8 cellular contexts compared by ENCODE assay signal in the genomic region with DNA sequence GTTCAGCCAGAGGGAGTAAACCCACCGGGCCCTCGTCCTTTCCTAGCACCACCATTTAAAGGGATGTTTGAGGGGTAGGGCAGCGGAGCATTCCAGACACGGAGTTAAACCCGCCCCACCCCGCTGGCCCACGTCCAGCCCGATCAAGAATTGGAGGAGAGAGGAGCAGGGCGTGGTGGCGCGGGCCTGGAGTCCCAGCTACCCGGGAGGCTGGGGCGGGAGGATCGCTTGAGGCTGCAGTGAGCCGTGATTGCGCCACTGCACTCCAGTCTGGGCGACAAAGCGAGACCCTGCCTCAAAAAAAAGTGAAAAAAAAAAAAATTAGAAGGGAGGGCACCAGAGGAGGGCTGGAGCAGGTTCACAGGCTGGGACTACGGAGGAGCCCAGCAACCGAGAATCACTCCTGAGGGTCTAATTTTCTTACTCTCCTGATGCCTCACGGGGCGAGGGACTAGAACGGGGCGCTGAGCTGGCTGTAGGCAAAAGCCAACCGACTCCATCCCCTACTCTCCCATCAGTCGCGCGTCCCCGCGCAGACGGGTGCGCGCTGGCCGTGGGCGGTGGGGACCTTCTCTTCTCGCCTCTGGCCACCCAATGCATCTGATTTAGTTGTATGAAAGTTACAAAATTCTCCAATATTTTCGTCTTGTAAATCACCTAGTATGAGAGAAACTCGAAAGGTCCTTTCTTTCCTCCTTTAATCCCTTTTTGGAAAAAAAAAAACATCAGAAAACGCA. TPM values are rescaled to one million over a fixed set of nuclear protein-coding genes. Genes with fewer than 3 reads are reported as not detected.
DNase-seq lines count a peak whose midpoint lies in the region; ATAC-seq and TF ChIP-seq lines count a peak whose summit lies in the region.

No MANE protein-coding gene starts in this region.

- peaks cover 16% of the 10 kb centered on the region for H3K36me3 Mint-ChIP-seq in activated naive CD4-positive, alpha-beta T cell treated with anti-CD3 and anti-CD28 coated beads, Interleukin-2, amount 10 ng/mL, durations not matched to agents 7 days and 5 days

- H3K4me3 Mint-ChIP-seq in activated naive CD4-positive, alpha-beta T cell treated with anti-CD3 and anti-CD28 coated beads, Interleukin-2, amount 10 ng/mL, durations not matched to agents 7 days and 5 days = peak overlapping the region; percentile 99

- peak overlapping the region; percentile 95 for H3K4me2 ChIP-seq in osteoblast (ENCODE audit: insufficient read depth, low read length)

- H3K27me3 ChIP-seq in Panc1 (ENCODE audit: control insufficient read depth, insufficient read depth, low read length) = no peaks in the 10 kb centered on the region
- H3K27me3 ChIP-seq in cardiac muscle cell = no peaks in the 10 kb centered on the region
- H3K27me3 ChIP-seq in osteoblast (ENCODE audit: insufficient read depth, low read length) = no peaks in the 10 kb centered on the region
- H3K27me3 ChIP-seq in uterus = no peaks in the 10 kb centered on the region

- H3K4me1 ChIP-seq in Panc1 (ENCODE audit: control insufficient read depth, insufficient read depth, low read length) (peaks cover 37% of the 10 kb centered on the region), cardiac muscle cell (ENCODE audit: low read depth) (peaks cover 4% of the 10 kb centered on the region), osteoblast (ENCODE audit: insufficient read depth, low read length) (peaks cover 26% of the 10 kb centered on the region), uterus (peaks cover 5 to 12% of the 10 kb centered on the region in 2 donors)

- H3K9me3 Mint-ChIP-seq in activated naive CD4-positive, alpha-beta T cell treated with anti-CD3 and anti-CD28 coated beads, Interleukin-2, amount 10 ng/mL, durations not matched to agents 7 days and 5 days = no peaks in the 10 kb centered on the region

- peak; percentile 7 to 88 for TF ChIP-seq POLR2A in uterus (IDR thresholded peaks at IDR 0.05)

- in situ Hi-C loops in G401 (cut with HindIII; ENCODE audit: low sequenced_read_pairs) (no loop called here), Panc1 (cut with HindIII; ENCODE audit: low pct_unique_long_range_greater_than_20kb, low sequenced_read_pairs) (no loop called here)

- H3K4me3 ChIP-seq in Panc1 (ENCODE audit: low read depth in 2 of 2, low read length in 2 of 2) = peak overlapping the region; percentile 62 to 82
- peak overlapping the region; percentile 48 for H3K4me3 ChIP-seq in cardiac muscle cell
- peak overlapping the region; percentile 79 for H3K4me3 ChIP-seq in osteoblast (ENCODE audit: insufficient read depth, low read length)
- peak overlapping the region; percentile 50 to 57 for H3K4me3 ChIP-seq in uterus

- H3K4me1 Mint-ChIP-seq in activated naive CD4-positive, alpha-beta T cell treated with anti-CD3 and anti-CD28 coated beads, Interleukin-2, amount 10 ng/mL, durations not matched to agents 7 days and 5 days = peaks cover 70% of the 10 kb centered on the region

- H3K27ac Mint-ChIP-seq in activated naive CD4-positive, alpha-beta T cell treated with anti-CD3 and anti-CD28 coated beads, Interleukin-2, amount 10 ng/mL, durations not matched to agents 7 days and 5 days = peak overlapping the region; percentile 96

- peak overlapping the region; percentile 88 for H2AFZ ChIP-seq in osteoblast (ENCODE audit: low read length)

- no peaks in the 10 kb centered on the region for H3K27me3 Mint-ChIP-seq in activated naive CD4-positive, alpha-beta T cell treated with anti-CD3 and anti-CD28 coated beads, Interleukin-2, amount 10 ng/mL, durations not matched to agents 7 days and 5 days

- peaks cover 4% of the 10 kb centered on the region for H3K79me2 ChIP-seq in osteoblast (ENCODE audit: insufficient read depth, low read length)

- H3K36me3 ChIP-seq in Panc1 (ENCODE audit: control insufficient read depth, insufficient read depth, low read length) (no peaks in the 10 kb centered on the region; the same call in 1 of the 2 replicates), cardiac muscle cell (no peaks in the 10 kb centered on the region), osteoblast (ENCODE audit: insufficient read depth, low read length) (no peaks in the 10 kb centered on the region), uterus (no peaks in the 10 kb centered on the region)

- H3K9me3 ChIP-seq in Panc1 (ENCODE audit: control insufficient read depth, insufficient read depth, low read depth, low read length) = no peaks in the 10 kb centered on the region
- no peaks in the 10 kb centered on the region for H3K9me3 ChIP-seq in cardiac muscle cell (ENCODE audit: low read depth)
- no peaks in the 10 kb centered on the region for H3K9me3 ChIP-seq in osteoblast (ENCODE audit: low read depth, low read length)
- no peaks in the 10 kb centered on the region for H3K9me3 ChIP-seq in uterus

- intact Hi-C loops in Panc1 (cut with micrococcal nuclease; ENCODE audit: unreplicated experiment) (loop anchor here (10.0 kb wide), 1 partner anchor 47 kb away; a partner anchor contains a TSS), uterus (cut with DNase I; ENCODE audit: low total_unique reads) (no loop called here)

- peak; percentile 61 for ATAC-seq in HG02798 (IDR thresholded peaks at IDR 0.05; ENCODE audit: poor library complexity, unreplicated experiment)
- peak; percentile 68 for ATAC-seq in Panc1
- no peak for ATAC-seq in HG03108 (IDR thresholded peaks at IDR 0.05; ENCODE audit: unreplicated experiment)

- CTCF ChIA-PET in Panc1 (lab: Charles Lee) = interaction anchor here (1.2 kb wide), 1 partner anchor 48 kb away, joined by 3 read pairs; no protein-coding TSS in a partner anchor
- CTCF ChIA-PET in activated naive CD4-positive, alpha-beta T cell treated with anti-CD3 and anti-CD28 coated beads, Interleukin-2, amount 10 ng/mL, durations not matched to agents 7 days and 5 days (lab: Charles Lee) = interaction anchor here (0.7 to 1.6 kb wide), 2 partner anchors 44 to 52 kb away, joined by 4 to 5 read pairs; no protein-coding TSS in a partner anchor

- DNase-seq in G401 (ENCODE audit: low spot score) = peak; percentile 61
- no peak for DNase-seq in Panc1 (ENCODE audit: low read depth, low spot score)
- DNase-seq in activated naive CD4-positive, alpha-beta T cell treated with anti-CD3 and anti-CD28 coated beads, Interleukin-2, amount 10 ng/mL, durations not matched to agents 7 days and 5 days = peak; percentile 55
- DNase-seq in cardiac muscle cell (ENCODE audit: low read depth in 1 of 2, low spot score in 1 of 2) = peak; percentile 43 to 68
- DNase-seq in osteoblast (ENCODE audit: insufficient read length, low spot score, missing footprints) = peak; percentile 88
- peak; percentile 71 to 72 for DNase-seq in uterus

- no peaks in the 10 kb centered on the region for H4K20me1 ChIP-seq in osteoblast (ENCODE audit: insufficient read depth, low read length)

- no TSS peak for BruUV-seq in Panc1 (replicated peaks; lab: Mats Ljungman, UMichigan)

- peak overlapping the region; percentile 94 for H3K27ac ChIP-seq in Panc1 (ENCODE audit: low read length)
- peak overlapping the region; percentile 85 for H3K27ac ChIP-seq in cardiac muscle cell
- peak overlapping the region; percentile 91 for H3K27ac ChIP-seq in osteoblast (ENCODE audit: low read depth, low read length)
- peak overlapping the region; percentile 96 to 99 for H3K27ac ChIP-seq in uterus

- TF ChIP-seq CTCF in Panc1 (IDR thresholded peaks at IDR 0.05) (no peak), cardiac muscle cell (IDR thresholded peaks at IDR 0.05; ENCODE audit: low read depth, low read length) (no peak), osteoblast (IDR thresholded peaks at IDR 0.05; ENCODE audit: extremely low read depth, low read depth, low read length) (no peak), uterus (IDR thresholded peaks at IDR 0.05) (no peak)

- POLR2A ChIA-PET in Panc1 (lab: Charles Lee) = interaction anchor here (0.5 to 0.9 kb wide), 4 partner anchors 20 to 170 kb away, joined by 3 to 8 read pairs (median 4); no protein-coding TSS in a partner anchor

RNA-seq across cellular contexts. Expression of a gene that starts 6.1 kb away (rescaled TPM):
- 201 and 209 TPM in 2 replicates for total RNA-seq in G401 (2014; rRNA removed; shearing (Covaris generic))
- total RNA-seq in Panc1 (2021; ENCODE audit: unreplicated experiment) = 147 TPM
- polyA plus RNA-seq in Panc1 (2012; ENCODE audit: insufficient read length) = 235 TPM
- 184 and 226 TPM in 2 replicates for total RNA-seq in cardiac muscle cell
- polyA plus RNA-seq in cardiac muscle cell = 88.0 and 88.8 TPM in 2 replicates
- 45.7 and 59.7 TPM in 2 replicates for total RNA-seq in osteoblast
- total RNA-seq in uterus = 100 to 1,000 TPM in 2 of 4 donors, 10 to 100 TPM in 2; 40.3 to 268 (median 152) TPM

RNA-seq across cellular contexts. Expression of a gene that starts 6.1 kb away (rescaled TPM):
- 0.25 TPM in 1 of 2 replicates, not detected in the other for total RNA-seq in G401 (2014; rRNA removed; shearing (Covaris generic))
- total RNA-seq in Panc1 (2021; ENCODE audit: unreplicated experiment) (169 TPM), cardiac muscle cell (122 and 167 TPM in 2 replicates), osteoblast (33.3 and 36.9 TPM in 2 replicates), uterus (100 to 1,000 TPM in 3 of 4 donors, 10 to 100 TPM in 1; 98.8 to 261 (median 170) TPM)
- 344 TPM for polyA plus RNA-seq in Panc1 (2012; ENCODE audit: insufficient read length)
- polyA plus RNA-seq in cardiac muscle cell = 51.2 and 92.3 TPM in 2 replicates

RNA-seq across cellular contexts. Expression of a gene that starts 6.4 kb away (rescaled TPM):
- 0.75 and 0.98 TPM in 2 replicates for total RNA-seq in G401 (2014; rRNA removed; shearing (Covaris generic))
- total RNA-seq in Panc1 (2021; ENCODE audit: unreplicated experiment) (2.8 TPM), cardiac muscle cell (1.6 and 3.1 TPM in 2 replicates), osteoblast (0.29 and 0.72 TPM in 2 replicates), uterus (1 to 10 TPM in 3 of 4 donors, under 1 TPM in 1; 0.59 to 4.6 (median 2.3) TPM)
- 3.8 TPM for polyA plus RNA-seq in Panc1 (2012; ENCODE audit: insufficient read length)
- 4.5 and 5.2 TPM in 2 replicates for polyA plus RNA-seq in cardiac muscle cell

RNA-seq across cellular contexts. Expression of a gene that starts 14.7 kb away (rescaled TPM):
- 64.0 and 104 TPM in 2 replicates for total RNA-seq in G401 (2014; rRNA removed; shearing (Covaris generic))
- total RNA-seq in Panc1 (2021; ENCODE audit: unreplicated experiment) = 89.7 TPM
- polyA plus RNA-seq in Panc1 (2012; ENCODE audit: insufficient read length) = 91.3 TPM
- 58.9 and 64.2 TPM in 2 replicates for total RNA-seq in cardiac muscle cell
- 76.8 and 88.6 TPM in 2 replicates for polyA plus RNA-seq in cardiac muscle cell
- 18.3 and 22.4 TPM in 2 replicates for total RNA-seq in osteoblast
- total RNA-seq in uterus = 100 to 1,000 TPM in 1 of 4 donors, 10 to 100 TPM in 3; 37.1 to 119 (median 58.7) TPM

RNA-seq across cellular contexts. Expression of a gene that starts 25.9 kb away (rescaled TPM):
- 133 and 152 TPM in 2 replicates for total RNA-seq in G401 (2014; rRNA removed; shearing (Covaris generic))
- total RNA-seq in Panc1 (2021; ENCODE audit: unreplicated experiment) (229 TPM), cardiac muscle cell (46.3 and 49.7 TPM in 2 replicates), osteoblast (40.1 and 42.0 TPM in 2 replicates), uterus (100 to 1,000 TPM in 1 of 4 donors, 10 to 100 TPM in 3; 35.6 to 118 (median 53.4) TPM)
- polyA plus RNA-seq in Panc1 (2012; ENCODE audit: insufficient read length) = 274 TPM
- polyA plus RNA-seq in cardiac muscle cell = 51.5 and 63.9 TPM in 2 replicates

Comparison
In these comparisons a context has a peak if more than half of its experiments do, and no peak if none do; other contexts are left out.
1. RNA of a gene that starts 6.1 kb away (total RNA-seq): 98.8 to 261 TPM in uterus, 169 TPM in Panc1 (single experiment), 122 to 167 TPM in cardiac muscle cell and 33.3 to 36.9 TPM in osteoblast; 0.25 TPM in G401; every median in the first group is over 10 times any median in the second.
2. Peak in every context shown above with its lines, with median percentiles within 50 percentile points of each other: H3K27ac ChIP-seq and H3K4me3 ChIP-seq.